Comparison of ENCODE assay signal across 1 cellular context in genomic region chr19:35040826-35041547, GRCh38.
TF ChIP-seq lines count a peak whose summit lies in the region.

No MANE protein-coding gene starts in this region.

TF ChIP-seq in K562, 482 proteins besides CTCF, POLR2A, EP300 and RAD21 (continued from another document and continues in another):
- TF ChIP-seq SREBF2 (CRISPR knock-in tag; IDR thresholded peaks at IDR 0.05) (no peak), ATF1 (CRISPR knock-in tag; IDR thresholded peaks at IDR 0.05) (no peak), ATF1 (tag; IDR thresholded peaks at IDR 0.05) (peak; percentile 82), TBL1XR1 (IDR thresholded peaks at IDR 0.05; ENCODE audit: low read length in 2 of 2) (peak; percentile 50 to 86; a peak in 2 of 4 replicates), GTF2A2 (tag; IDR thresholded peaks at IDR 0.05) (no peak), NFYB (IDR thresholded peaks at IDR 0.05; ENCODE audit: extremely low read depth, insufficient read length) (no peak), RBM39 (optimal IDR thresholded peaks at IDR 0.05; ENCODE audit: low read depth, low read length) (no peak), UBTF (IDR thresholded peaks at IDR 0.05; ENCODE audit: borderline replicate concordance in 1 of 2, low read depth in 2 of 2, low read length in 2 of 2) (peak in 1 of 2 experiments; percentile 70; a peak in 3 of 4 replicates), ZNF449 (CRISPR knock-in tag; IDR thresholded peaks at IDR 0.05) (no peak), RREB1 (CRISPR knock-in tag; IDR thresholded peaks at IDR 0.05) (no peak), E2F3 (CRISPR knock-in tag; IDR thresholded peaks at IDR 0.05) (no peak), PHF20 (IDR thresholded peaks at IDR 0.05; ENCODE audit: partially characterized antibody) (peak; percentile 17), ZNF398 (CRISPR knock-in tag; IDR thresholded peaks at IDR 0.05) (no peak), ZBTB40 (IDR thresholded peaks at IDR 0.05) (0 out of 2 replicates have a peak, but pooled peaks have one; percentile 20), ZBTB40 (CRISPR knock-in tag; IDR thresholded peaks at IDR 0.05) (no peak), E2F6 (IDR thresholded peaks at IDR 0.05; ENCODE audit: borderline replicate concordance in 1 of 2, extremely low read depth in 1 of 2, insufficient read depth in 1 of 2, insufficient read length in 1 of 2, low read depth in 1 of 2, low read length in 1 of 2, poor library complexity in 1 of 2, severe bottlenecking in 1 of 2) (peak; percentile 59 to 69), ARID3A (IDR thresholded peaks at IDR 0.05; ENCODE audit: borderline replicate concordance, low read depth, low read length) (no peak), TAF1 (IDR thresholded peaks at IDR 0.05; ENCODE audit: control insufficient read depth, extremely low read depth, insufficient read depth, low read length, severe bottlenecking) (no peak), TAF9B (IDR thresholded peaks at IDR 0.05; ENCODE audit: partially characterized antibody) (no peak), POLR2AphosphoS5 (IDR thresholded peaks at IDR 0.05; ENCODE audit: control insufficient read depth, insufficient read depth, low read depth, low read length) (peak; percentile 31; the same call in 1 of the 2 replicates), NCOR1 (IDR thresholded peaks at IDR 0.05) (peak; percentile 90), RBBP5 (IDR thresholded peaks at IDR 0.05; ENCODE audit: borderline replicate concordance, insufficient read depth, low read length, poor library complexity, severe bottlenecking) (no peak), ELF4 (CRISPR knock-in tag; IDR thresholded peaks at IDR 0.05) (no peak), ZNF3 (CRISPR knock-in tag; IDR thresholded peaks at IDR 0.05) (no peak), KLF13 (tag; IDR thresholded peaks at IDR 0.05; ENCODE audit: borderline replicate concordance, low read depth) (no peak), RCOR1 (IDR thresholded peaks at IDR 0.05; ENCODE audit: borderline replicate concordance in 1 of 2, low read depth in 2 of 2, low read length in 2 of 2) (peak; percentile 17 to 89; a peak in 2 of 4 replicates), TAL1 (IDR thresholded peaks at IDR 0.05) (peak; percentile 63), NONO (IDR thresholded peaks at IDR 0.05; ENCODE audit: low read depth in 2 of 2, low read length in 1 of 2) (no peak), PPARD (CRISPR knock-in tag; IDR thresholded peaks at IDR 0.05) (no peak), MCM7 (IDR thresholded peaks at IDR 0.05) (no peak), MYC (IDR thresholded peaks at IDR 0.05; ENCODE audit: low read depth, low read length) (peak; percentile 63), MYC (CRISPR knock-in tag; IDR thresholded peaks at IDR 0.05; ENCODE audit: borderline replicate concordance, low read depth) (no peak), NFXL1 (CRISPR knock-in tag; IDR thresholded peaks at IDR 0.05) (no peak), NRF1 (conservative IDR thresholded peaks at IDR 0.05 in 1 of 2, IDR thresholded peaks at IDR 0.05 in 1 of 2) (peak; percentile 38 to 58; a peak in 3 of 4 replicates), RBM25 (IDR thresholded peaks at IDR 0.05; ENCODE audit: low read depth, low read length, severe bottlenecking) (no peak), JUNB (CRISPR knock-in tag; conservative IDR thresholded peaks at IDR 0.05) (no peak)
